ENCODE assay signal across 28 cellular contexts in the genomic region with DNA sequence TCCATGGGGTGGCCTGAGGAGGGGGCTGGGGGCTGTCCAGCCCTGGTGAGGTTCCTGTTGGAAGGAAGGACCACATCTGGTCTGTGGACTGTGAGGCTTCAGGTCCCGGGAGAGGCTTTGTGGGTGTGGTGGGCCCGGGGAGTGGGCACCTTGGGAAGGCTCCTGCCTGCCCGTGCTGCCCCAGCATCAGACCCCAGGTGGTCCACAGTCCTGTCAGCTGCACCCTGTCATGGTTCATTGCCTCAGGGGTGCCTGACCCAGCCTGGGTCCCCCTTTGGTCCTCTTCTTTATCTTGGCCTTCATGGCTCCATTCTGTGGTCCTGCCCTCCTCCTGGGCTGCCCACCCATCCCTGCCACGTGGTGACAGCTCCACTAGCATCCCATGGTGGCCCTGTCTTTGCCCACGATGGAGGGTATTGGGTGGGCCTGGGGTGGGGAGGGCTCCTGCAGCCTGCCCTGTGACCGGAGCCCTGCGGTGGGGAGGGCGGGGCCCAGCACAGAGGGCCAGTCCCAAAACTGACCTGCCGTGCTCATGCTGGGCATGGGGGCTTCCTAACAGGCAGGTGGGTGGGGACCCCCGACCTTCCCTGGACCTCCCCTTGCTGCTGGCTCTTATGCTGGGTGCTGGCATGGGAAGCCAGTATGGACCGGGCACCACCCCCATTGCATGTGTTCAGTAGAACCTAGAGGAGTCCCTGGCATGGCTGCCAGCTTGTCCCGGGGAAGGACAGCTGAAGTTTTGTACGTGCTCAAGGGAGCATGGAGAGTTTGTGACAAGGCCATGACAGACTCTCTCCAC. TPM values are rescaled to one million over a fixed set of nuclear protein-coding genes. Genes with fewer than 3 reads are reported as not detected.
"Had no signal": no experiment of that assay in that cellular context is flagged by ENCODE, and none has a peak within 500 bp of the region (broad histone marks: within the 10 kb centered on the region; RNA-seq: fewer than 3 reads in every experiment).

No MANE protein-coding gene starts in this region.

- H3K36me3 Mint-ChIP-seq: memory B cell; stimulated activated effector memory CD8-positive, alpha-beta T cell treated with anti-CD3 and anti-CD28 coated beads, Interleukin-12 subunit alpha, Interleukin-12 subunit beta, amount 100 ng/mL, for 72 hours had no signal

- H3K9me3 ChIP-seq: prostate gland, sigmoid colon, testis, upper lobe of right lung, vagina had no signal

- H3K4me1 ChIP-seq: lower lobe of right lung, testis, upper lobe of right lung had no signal

- ATAC-seq: esophagus mucosa; left lobe of liver; lower lobe of right lung; natural killer cell treated with Interleukin-12 subunit alpha and Interleukin-12 subunit beta and Interleukin-15 and Interleukin-18, amount 100 ng/mL, for 72 hours; stimulated activated effector memory CD8-positive, alpha-beta T cell treated with anti-CD3 and anti-CD28 coated beads, Interleukin-12 subunit alpha, Interleukin-12 subunit beta, amount 100 ng/mL, for 72 hours; upper lobe of right lung had no signal

- DNase-seq: effector memory CD4-positive, alpha-beta T cell; head of caudate nucleus; hippocampal formation; kidney glomerular epithelial cell; lower lobe of right lung; occipital lobe; retina; sigmoid colon; small intestine; stimulated activated CD4-positive, alpha-beta T cell treated with anti-CD3 and anti-CD28 coated beads, Interleukin-4, amount 100 ng/mL, for 1 hour; stimulated activated CD8-positive, alpha-beta memory T cell treated with anti-CD3 and anti-CD28 coated beads, Interleukin-4, amount 100 ng/mL, for 48 hours; testis; upper lobe of right lung had no signal

- H3K9me3 Mint-ChIP-seq: memory B cell; natural killer cell treated with Interleukin-12 subunit alpha and Interleukin-12 subunit beta and Interleukin-15 and Interleukin-18, amount 100 ng/mL, for 72 hours had no signal

- H3K4me3 ChIP-seq: lower lobe of right lung, neural progenitor cell, prostate gland, sigmoid colon, testis, tibial nerve, upper lobe of right lung, vagina had no signal

- H3K27ac Mint-ChIP-seq: memory B cell; mesothelial cell of epicardium; natural killer cell treated with Interleukin-12 subunit alpha and Interleukin-12 subunit beta and Interleukin-15 and Interleukin-18, amount 100 ng/mL, for 72 hours; neural progenitor cell; stimulated activated effector memory CD8-positive, alpha-beta T cell treated with anti-CD3 and anti-CD28 coated beads, Interleukin-12 subunit alpha, Interleukin-12 subunit beta, amount 100 ng/mL, for 72 hours; stimulated activated naive CD8-positive, alpha-beta T cell treated with anti-CD3 and anti-CD28 coated beads, Interleukin-15, Interleukin-2, amounts not matched to agents 100 ng/mL and 50 ng/mL, for 24 hours had no signal

- H3K27ac ChIP-seq: lower lobe of right lung, neural progenitor cell, parathyroid adenoma, prostate gland, testis, tibial nerve, upper lobe of right lung, vagina had no signal

- H3K4me3 Mint-ChIP-seq: central memory CD8-positive, alpha-beta T cell; memory B cell; mesothelial cell of epicardium; natural killer cell treated with Interleukin-12 subunit alpha and Interleukin-12 subunit beta and Interleukin-15 and Interleukin-18, amount 100 ng/mL, for 72 hours; neural progenitor cell; stimulated activated effector memory CD8-positive, alpha-beta T cell treated with anti-CD3 and anti-CD28 coated beads, Interleukin-12 subunit alpha, Interleukin-12 subunit beta, amount 100 ng/mL, for 72 hours; stimulated activated naive CD8-positive, alpha-beta T cell treated with anti-CD3 and anti-CD28 coated beads, Interleukin-15, Interleukin-2, amounts not matched to agents 100 ng/mL and 50 ng/mL, for 24 hours had no signal

- H3K9ac ChIP-seq: neural progenitor cell, parathyroid adenoma had no signal

- H3K4me1 Mint-ChIP-seq: central memory CD8-positive, alpha-beta T cell; stimulated activated effector memory CD8-positive, alpha-beta T cell treated with anti-CD3 and anti-CD28 coated beads, Interleukin-12 subunit alpha, Interleukin-12 subunit beta, amount 100 ng/mL, for 72 hours had no signal

- H3K36me3 ChIP-seq: lower lobe of right lung, neural progenitor cell, prostate gland, sigmoid colon, tibial nerve, upper lobe of right lung, vagina had no signal

- H3K27me3 Mint-ChIP-seq: central memory CD8-positive, alpha-beta T cell had no signal

- H3K27me3 ChIP-seq: neural progenitor cell, sigmoid colon, testis, tibial nerve, upper lobe of right lung, vagina had no signal

RNA-seq across cellular contexts. Expression of gene WNK2, which starts 36.9 kb away (rescaled TPM):
- total RNA-seq: fibroblast of villous mesenchyme; natural killer cell treated with Interleukin-12 subunit alpha and Interleukin-12 subunit beta and Interleukin-15 and Interleukin-18, amount 100 ng/mL, for 72 hours; subcutaneous adipose tissue had no signal
